In genomic region chr22:41946360-41947180, GRCh38 we compare ENCODE assay signal across 1 cellular context.
TF ChIP-seq lines count a peak whose summit lies in the region.

A gene with protein sequence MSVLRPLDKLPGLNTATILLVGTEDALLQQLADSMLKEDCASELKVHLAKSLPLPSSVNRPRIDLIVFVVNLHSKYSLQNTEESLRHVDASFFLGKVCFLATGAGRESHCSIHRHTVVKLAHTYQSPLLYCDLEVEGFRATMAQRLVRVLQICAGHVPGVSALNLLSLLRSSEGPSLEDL (minus strand): TSS chr22:41947152. CDS start chr22:41947076, 76 bp downstream.

TF ChIP-seq in K562, 482 proteins besides CTCF, POLR2A, EP300 and RAD21 (continued from another document and continues in another):
- TF ChIP-seq ATF6 (CRISPR knock-in tag; IDR thresholded peaks at IDR 0.05): peak; percentile 20; the same call in 1 of the 2 replicates
- peak; percentile 44 for TF ChIP-seq SP1 (CRISPR knock-in tag; IDR thresholded peaks at IDR 0.05)
- TF ChIP-seq POLR2B (IDR thresholded peaks at IDR 0.05; ENCODE audit: low read depth, partially characterized antibody): no peak
- no peak for TF ChIP-seq RUNX1 (IDR thresholded peaks at IDR 0.05; ENCODE audit: low read depth)
- TF ChIP-seq RNF2 (IDR thresholded peaks at IDR 0.05): peak; percentile 53; the same call in 1 of the 2 replicates
- TF ChIP-seq ARID3A (IDR thresholded peaks at IDR 0.05; ENCODE audit: borderline replicate concordance, low read depth, low read length): no peak
- peak; percentile 40 for TF ChIP-seq TAF9B (IDR thresholded peaks at IDR 0.05; ENCODE audit: partially characterized antibody)
- peak; percentile 90 for TF ChIP-seq SAP30 (IDR thresholded peaks at IDR 0.05; ENCODE audit: borderline replicate concordance, insufficient read depth, low read depth, low read length, poor library complexity, severe bottlenecking)
- TF ChIP-seq ZNF551 (CRISPR knock-in tag; IDR thresholded peaks at IDR 0.05): no peak
- 0 out of 2 replicates have a peak, but pooled peaks have one; percentile 25 for TF ChIP-seq ZNF232 (CRISPR knock-in tag; IDR thresholded peaks at IDR 0.05)
- peak; percentile 34 for TF ChIP-seq HNRNPLL (IDR thresholded peaks at IDR 0.05; ENCODE audit: low read depth, low read length, poor library complexity, severe bottlenecking)
- no peak for TF ChIP-seq BACH1 (tag; IDR thresholded peaks at IDR 0.05)
- peak; percentile 64 to 71 for TF ChIP-seq NRF1 (conservative IDR thresholded peaks at IDR 0.05 in 1 of 2, IDR thresholded peaks at IDR 0.05 in 1 of 2)
- TF ChIP-seq MYC (IDR thresholded peaks at IDR 0.05; ENCODE audit: low read depth, low read length): peak; percentile 89
- TF ChIP-seq MYC (CRISPR knock-in tag; IDR thresholded peaks at IDR 0.05; ENCODE audit: borderline replicate concordance, low read depth): peak; percentile 66; the same call in 1 of the 2 replicates
- peak; percentile 94 for TF ChIP-seq MBD2 (IDR thresholded peaks at IDR 0.05; ENCODE audit: borderline replicate concordance, low read depth)
- 0 out of 4 replicates have a peak, but pooled peaks of 1 of the 2 experiments have one; percentile 22 for TF ChIP-seq TRIM24 (IDR thresholded peaks at IDR 0.05)
- no peak for TF ChIP-seq ARID3B (CRISPR knock-in tag; IDR thresholded peaks at IDR 0.05; ENCODE audit: borderline replicate concordance)
- TF ChIP-seq POLR3G (IDR thresholded peaks at IDR 0.05; ENCODE audit: extremely low read depth, insufficient read length, insufficient replicate concordance): no peak
- TF ChIP-seq E2F4 (CRISPR knock-in tag; IDR thresholded peaks at IDR 0.05; ENCODE audit: low read depth): peak; percentile 89
- peak; percentile 86 for TF ChIP-seq NEUROD1 (IDR thresholded peaks at IDR 0.05; ENCODE audit: borderline replicate concordance, low read depth, low read length, partially characterized antibody)
- TF ChIP-seq NKRF (IDR thresholded peaks at IDR 0.05; ENCODE audit: borderline replicate concordance): peak; percentile 85; the same call in 1 of the 2 replicates
- 0 out of 2 replicates have a peak, but pooled peaks have one; percentile 30 for TF ChIP-seq RHOXF2B (CRISPR knock-in tag; conservative IDR thresholded peaks at IDR 0.05)
- TF ChIP-seq, protein P1, sequence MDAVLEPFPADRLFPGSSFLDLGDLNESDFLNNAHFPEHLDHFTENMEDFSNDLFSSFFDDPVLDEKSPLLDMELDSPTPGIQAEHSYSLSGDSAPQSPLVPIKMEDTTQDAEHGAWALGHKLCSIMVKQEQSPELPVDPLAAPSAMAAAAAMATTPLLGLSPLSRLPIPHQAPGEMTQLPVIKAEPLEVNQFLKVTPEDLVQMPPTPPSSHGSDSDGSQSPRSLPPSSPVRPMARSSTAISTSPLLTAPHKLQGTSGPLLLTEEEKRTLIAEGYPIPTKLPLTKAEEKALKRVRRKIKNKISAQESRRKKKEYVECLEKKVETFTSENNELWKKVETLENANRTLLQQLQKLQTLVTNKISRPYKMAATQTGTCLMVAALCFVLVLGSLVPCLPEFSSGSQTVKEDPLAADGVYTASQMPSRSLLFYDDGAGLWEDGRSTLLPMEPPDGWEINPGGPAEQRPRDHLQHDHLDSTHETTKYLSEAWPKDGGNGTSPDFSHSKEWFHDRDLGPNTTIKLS (IDR thresholded peaks at IDR 0.05; ENCODE audit: borderline replicate concordance, low read depth): peak; percentile 41; the same call in 1 of the 2 replicates
- TF ChIP-seq RB1 (IDR thresholded peaks at IDR 0.05; ENCODE audit: low read depth): peak; percentile 73
- TF ChIP-seq HDAC1 (IDR thresholded peaks at IDR 0.05): peak in 1 of 2 experiments; percentile 85; a peak in 2 of 4 replicates
- TF ChIP-seq CBX1 (IDR thresholded peaks at IDR 0.05; ENCODE audit: low read depth): peak; percentile 22; the same call in 1 of the 2 replicates
- TF ChIP-seq LEF1 (IDR thresholded peaks at IDR 0.05): 0 out of 2 replicates have a peak, but pooled peaks have one; percentile 34
- peak; percentile 28 for TF ChIP-seq SMAD1 (IDR thresholded peaks at IDR 0.05; ENCODE audit: low read depth, low read length, partially characterized antibody)
- TF ChIP-seq ZBTB1 (CRISPR knock-in tag; IDR thresholded peaks at IDR 0.05; ENCODE audit: borderline replicate concordance, low read depth): peak; percentile 78
- TF ChIP-seq ZBTB33 (CRISPR knock-in tag; IDR thresholded peaks at IDR 0.05): peak; percentile 21
- TF ChIP-seq TAF7 (tag; IDR thresholded peaks at IDR 0.05): peak; percentile 12; the same call in 1 of the 2 replicates
- TF ChIP-seq, protein P2, sequence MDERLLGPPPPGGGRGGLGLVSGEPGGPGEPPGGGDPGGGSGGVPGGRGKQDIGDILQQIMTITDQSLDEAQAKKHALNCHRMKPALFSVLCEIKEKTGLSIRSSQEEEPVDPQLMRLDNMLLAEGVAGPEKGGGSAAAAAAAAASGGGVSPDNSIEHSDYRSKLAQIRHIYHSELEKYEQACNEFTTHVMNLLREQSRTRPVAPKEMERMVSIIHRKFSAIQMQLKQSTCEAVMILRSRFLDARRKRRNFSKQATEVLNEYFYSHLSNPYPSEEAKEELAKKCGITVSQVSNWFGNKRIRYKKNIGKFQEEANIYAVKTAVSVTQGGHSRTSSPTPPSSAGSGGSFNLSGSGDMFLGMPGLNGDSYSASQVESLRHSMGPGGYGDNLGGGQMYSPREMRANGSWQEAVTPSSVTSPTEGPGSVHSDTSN (CRISPR knock-in tag; IDR thresholded peaks at IDR 0.05; ENCODE audit: low read depth): no peak
- TF ChIP-seq, protein P2 (tag; conservative IDR thresholded peaks at IDR 0.05; ENCODE audit: low read depth): peak; percentile 79
- no peak for TF ChIP-seq ZNF445 (CRISPR knock-in tag; IDR thresholded peaks at IDR 0.05; ENCODE audit: low read depth)
- peak; percentile 91 for TF ChIP-seq CXXC5 (CRISPR knock-in tag; IDR thresholded peaks at IDR 0.05)
- TF ChIP-seq SIN3A (IDR thresholded peaks at IDR 0.05; ENCODE audit: borderline replicate concordance in 2 of 2, control insufficient read depth in 1 of 2, low read depth in 2 of 2, low read length in 2 of 2): 0 out of 4 replicates have a peak, but pooled peaks of 1 of the 2 experiments have one; percentile 33
- TF ChIP-seq NFIC (IDR thresholded peaks at IDR 0.05): 0 out of 2 replicates have a peak, but pooled peaks have one; percentile 40
- TF ChIP-seq TGIF2 (CRISPR knock-in tag; IDR thresholded peaks at IDR 0.05): no peak
- peak; percentile 85 to 94 for TF ChIP-seq E2F6 (IDR thresholded peaks at IDR 0.05; ENCODE audit: borderline replicate concordance in 1 of 2, extremely low read depth in 1 of 2, insufficient read depth in 1 of 2, insufficient read length in 1 of 2, low read depth in 1 of 2, low read length in 1 of 2, poor library complexity in 1 of 2, severe bottlenecking in 1 of 2)
- TF ChIP-seq, protein P3, sequence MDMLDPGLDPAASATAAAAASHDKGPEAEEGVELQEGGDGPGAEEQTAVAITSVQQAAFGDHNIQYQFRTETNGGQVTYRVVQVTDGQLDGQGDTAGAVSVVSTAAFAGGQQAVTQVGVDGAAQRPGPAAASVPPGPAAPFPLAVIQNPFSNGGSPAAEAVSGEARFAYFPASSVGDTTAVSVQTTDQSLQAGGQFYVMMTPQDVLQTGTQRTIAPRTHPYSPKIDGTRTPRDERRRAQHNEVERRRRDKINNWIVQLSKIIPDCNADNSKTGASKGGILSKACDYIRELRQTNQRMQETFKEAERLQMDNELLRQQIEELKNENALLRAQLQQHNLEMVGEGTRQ (CRISPR knock-in tag; IDR thresholded peaks at IDR 0.05): peak; percentile 95
- peak; percentile 98 for TF ChIP-seq USF1 (CRISPR knock-in tag; IDR thresholded peaks at IDR 0.05)
